Comparison of ENCODE assay signal across 8 cellular contexts in genomic region chr10:58268454-58268945, GRCh38. TPM values are rescaled to one million over a fixed set of nuclear protein-coding genes. Genes with fewer than 3 reads are reported as not detected.
A peak's percentile ranks its signal among the peaks of the same experiment; 100 is the strongest.
DNase-seq lines count a peak whose midpoint lies in the region; ATAC-seq and TF ChIP-seq lines count a peak whose summit lies in the region.

No MANE protein-coding gene starts in this region.

- TF ChIP-seq CTCF in brain microvascular endothelial cell (IDR thresholded peaks at IDR 0.05; ENCODE audit: low read depth, low read length, missing control alignments) (no peak), mesothelial cell of epicardium (IDR thresholded peaks at IDR 0.05; ENCODE audit: unreplicated experiment) (no peak)

- no peaks in the 10 kb centered on the region for H3K9me3 ChIP-seq in HUES48 (ENCODE audit: control insufficient read depth, insufficient read depth, low read length)

- H3K27me3 Mint-ChIP-seq in mesothelial cell of epicardium (ENCODE audit: low read depth): no peaks in the 10 kb centered on the region

- no peaks in the 10 kb centered on the region for H3K27me3 ChIP-seq in HUES48 (ENCODE audit: control insufficient read depth, insufficient read depth, low read length)
- no peaks in the 10 kb centered on the region for H3K27me3 ChIP-seq in brain microvascular endothelial cell (replicated peaks)

- no peak for DNase-seq in Right ventricle myocardium superior
- DNase-seq in Right ventricle myocardium inferior (ENCODE audit: missing footprints): no peak
- no peak for DNase-seq in brain microvascular endothelial cell
- DNase-seq in mesothelial cell of epicardium (ENCODE audit: low spot score in 2 of 2, unreplicated experiment in 2 of 2): no peak
- DNase-seq in EL: no peak
- no peak for DNase-seq in NCI-H187 (lab: John Stamatoyannopoulos, UW)

- H3K36me3 Mint-ChIP-seq in mesothelial cell of epicardium: no peaks in the 10 kb centered on the region

- in situ Hi-C loops in brain microvascular endothelial cell (cut with HindIII; ENCODE audit: low pct_ligation_motif_present, low sequenced_read_pairs): no loop called here

- peak overlapping the region; percentile 95 for H3K4me3 Mint-ChIP-seq in mesothelial cell of epicardium

- intact Hi-C loops in Right ventricle myocardium superior (cut with DNase I) (no loop called here), Right ventricle myocardium inferior (cut with DNase I) (loop anchor here (2.0 kb wide), 1 partner anchor 66 kb away; the partner anchor contains the start of gene UBE2D1)

- H3K9me3 Mint-ChIP-seq in mesothelial cell of epicardium: no peaks in the 10 kb centered on the region

- H3K27ac Mint-ChIP-seq in mesothelial cell of epicardium: peak overlapping the region; percentile 98

- no peaks in the 10 kb centered on the region for H3K36me3 ChIP-seq in HUES48 (ENCODE audit: control insufficient read depth, insufficient read depth, low read length)
- no peaks in the 10 kb centered on the region for H3K36me3 ChIP-seq in brain microvascular endothelial cell (replicated peaks)

- ATAC-seq in Right ventricle myocardium superior (ENCODE audit: poor library complexity): peak; percentile 1
- ATAC-seq in Right ventricle myocardium inferior: no peak
- no peak for ATAC-seq in HG02678 (IDR thresholded peaks at IDR 0.05; ENCODE audit: unreplicated experiment)

- H3K4me1 Mint-ChIP-seq in mesothelial cell of epicardium: peaks cover 34% of the 10 kb centered on the region

- peak overlapping the region; percentile 70 for H3K27ac ChIP-seq in HUES48 (ENCODE audit: low read depth, low read length)
- H3K27ac ChIP-seq in brain microvascular endothelial cell: peak overlapping the region; percentile 32

- no peak overlapping the region for H3K9ac ChIP-seq in HUES48 (ENCODE audit: low read depth, low read length)

- H3K4me3 ChIP-seq in HUES48 (ENCODE audit: low read depth, low read length): peak overlapping the region; percentile 82
- H3K4me3 ChIP-seq in brain microvascular endothelial cell (ENCODE audit: low read depth, low read length): peak overlapping the region; percentile 80

- H3K4me1 ChIP-seq in HUES48 (ENCODE audit: control insufficient read depth, insufficient read depth, low read length): peaks cover 28% of the 10 kb centered on the region

RNA-seq across cellular contexts. Expression of gene CISD1, which starts 0.5 kb away (rescaled TPM):
- total RNA-seq in Right ventricle myocardium superior (182 TPM), Right ventricle myocardium inferior (176 TPM), mesothelial cell of epicardium (15.1 to 16.9 TPM (median 15.4 TPM) in 3 replicates)

RNA-seq across cellular contexts. Expression of gene IPMK, which starts 0.8 kb away (rescaled TPM):
- total RNA-seq in Right ventricle myocardium superior (2.1 TPM), Right ventricle myocardium inferior (2.5 TPM), mesothelial cell of epicardium (4.5 TPM in 3 replicates)
